In the genomic region with DNA sequence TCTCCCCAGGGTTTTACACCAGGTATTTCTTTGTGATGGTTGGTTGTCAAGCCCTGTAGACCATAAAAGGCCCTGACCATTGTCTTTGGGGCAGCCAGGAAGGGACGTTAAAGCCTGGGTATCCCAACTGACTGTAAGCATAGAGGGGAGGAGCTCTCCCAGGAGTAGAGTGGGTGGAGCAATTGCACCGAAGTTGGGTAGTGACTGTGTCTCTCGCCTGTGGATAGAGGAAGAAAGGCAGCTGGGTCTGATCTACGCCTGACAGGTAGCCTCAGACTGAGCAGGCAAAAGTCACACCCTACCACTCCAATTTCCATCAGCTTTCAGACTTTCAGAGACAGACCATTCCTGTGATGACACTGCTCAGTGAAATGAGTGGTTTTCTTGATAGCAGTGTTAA, we compare ENCODE assay signal across 22 cellular contexts.
DNase-seq lines count a peak whose midpoint lies in the region; ATAC-seq and TF ChIP-seq lines count a peak whose summit lies in the region.
"Had no signal": no experiment of that assay in that cellular context is flagged by ENCODE, and none has a peak within 500 bp of the region (broad histone marks: within the 10 kb centered on the region; RNA-seq: fewer than 3 reads in every experiment).

No MANE protein-coding gene starts in this region.

- H3K27me3 ChIP-seq in CD4-positive, CD25-positive, alpha-beta regulatory T cell (ENCODE audit: control insufficient read depth, insufficient read depth, low read length), result no peaks in the 10 kb centered on the region
- H3K27me3 ChIP-seq in H7 (ENCODE audit: control insufficient read depth, insufficient read depth, low read length), result no peaks in the 10 kb centered on the region
- H3K27me3 ChIP-seq in endodermal cell (ENCODE audit: control insufficient read depth, insufficient read depth, low read length, poor library complexity, severe bottlenecking), result no peaks in the 10 kb centered on the region
- H3K27me3 ChIP-seq: pancreas had no signal

- WGBS in endodermal cell (ENCODE audit: insufficient coverage in 1 of 2, insufficient read length in 1 of 2), 2 experiments, result 19% methylated on average over 3 of the region's 4 CpGs; no CpG with 5 or more reads in 1 of the 2 experiments

- peak overlapping the region in 2 of 3 donors; percentile 64 to 73 for H3K27ac Mint-ChIP-seq in CD4-positive, CD25-positive, alpha-beta regulatory T cell
- H3K27ac Mint-ChIP-seq in endodermal cell (peak overlapping the region; percentile 19), nephron progenitor cell (peak overlapping the region; percentile 11)

- peaks cover 17% of the 10 kb centered on the region for H3K36me3 Mint-ChIP-seq in CD4-positive, CD25-positive, alpha-beta regulatory T cell
- H3K36me3 Mint-ChIP-seq in endodermal cell (ENCODE audit: low read depth) (peaks cover 42% of the 10 kb centered on the region), nephron progenitor cell (ENCODE audit: low read depth) (peaks cover 43% of the 10 kb centered on the region)

- H3K9ac ChIP-seq in endodermal cell (ENCODE audit: extremely low read depth, low read length, poor library complexity, severe bottlenecking), result no peak overlapping the region
- H3K9ac ChIP-seq: GM23248, KMS-11 had no signal

- no peaks in the 10 kb centered on the region for H3K4me1 ChIP-seq in CD4-positive, CD25-positive, alpha-beta regulatory T cell (ENCODE audit: control insufficient read depth, insufficient read depth, low read length, poor library complexity, severe bottlenecking)
- H3K4me1 ChIP-seq in endodermal cell (ENCODE audit: control insufficient read depth, insufficient read depth, low read length), result peaks cover 8% of the 10 kb centered on the region

- no peaks in the 10 kb centered on the region for H3K27me3 Mint-ChIP-seq in CD4-positive, CD25-positive, alpha-beta regulatory T cell
- H3K27me3 Mint-ChIP-seq in endodermal cell (ENCODE audit: insufficient read depth) (no peaks in the 10 kb centered on the region), nephron progenitor cell (ENCODE audit: low read depth, poor library complexity) (no peaks in the 10 kb centered on the region)

- TF ChIP-seq CTCF in endodermal cell (conservative IDR thresholded peaks at IDR 0.05), result no peak
- TF ChIP-seq CTCF in nephron progenitor cell (IDR thresholded peaks at IDR 0.05), result no peak

- ATAC-seq in CD4-positive, CD25-positive, alpha-beta regulatory T cell (ENCODE audit: low read depth in 2 of 2), result no peak
- ATAC-seq in GM18502 (IDR thresholded peaks at IDR 0.05; ENCODE audit: poor library complexity, unreplicated experiment), result no peak
- no peak for ATAC-seq in HG03025 (IDR thresholded peaks at IDR 0.05; ENCODE audit: low FRiP score, unreplicated experiment)
- ATAC-seq: Panc1, pancreas had no signal

- no peak overlapping the region for H3K27ac ChIP-seq in CD4-positive, CD25-positive, alpha-beta regulatory T cell (ENCODE audit: insufficient read depth, low read length, poor library complexity, severe bottlenecking)
- H3K27ac ChIP-seq in endodermal cell (ENCODE audit: low read depth, low read length), result no peak overlapping the region
- H3K27ac ChIP-seq: GM23248, KMS-11, left ventricle myocardium inferior, pancreas, SK-N-MC, thoracic aorta had no signal

- H3K4me1 Mint-ChIP-seq in CD4-positive, CD25-positive, alpha-beta regulatory T cell, result peaks cover 11 to 36% (median 24%) of the 10 kb centered on the region in 4 donors
- H3K4me1 Mint-ChIP-seq in endodermal cell (peaks cover 37% of the 10 kb centered on the region), nephron progenitor cell (peaks cover 28% of the 10 kb centered on the region)

- H3K4me3 Mint-ChIP-seq in CD4-positive, CD25-positive, alpha-beta regulatory T cell, result no peak overlapping the region
- H3K4me3 Mint-ChIP-seq in endodermal cell, result no peak overlapping the region
- no peak overlapping the region for H3K4me3 Mint-ChIP-seq in nephron progenitor cell

- peaks cover 12% of the 10 kb centered on the region for H3K36me3 ChIP-seq in CD4-positive, CD25-positive, alpha-beta regulatory T cell (ENCODE audit: control insufficient read depth, insufficient read depth, low read length)
- H3K36me3 ChIP-seq in H7 (replicated peaks; ENCODE audit: control insufficient read depth, insufficient read depth, low read length), result peaks cover 2% of the 10 kb centered on the region
- H3K36me3 ChIP-seq in endodermal cell (ENCODE audit: control insufficient read depth, insufficient read depth, low read length), result peaks cover 66% of the 10 kb centered on the region
- H3K36me3 ChIP-seq: pancreas, thoracic aorta had no signal

- H3K9me3 Mint-ChIP-seq in CD4-positive, CD25-positive, alpha-beta regulatory T cell, result no peaks in the 10 kb centered on the region
- no peaks in the 10 kb centered on the region for H3K9me3 Mint-ChIP-seq in endodermal cell
- H3K9me3 Mint-ChIP-seq in nephron progenitor cell, result no peaks in the 10 kb centered on the region

- H3K9me3 ChIP-seq in CD4-positive, CD25-positive, alpha-beta regulatory T cell (ENCODE audit: control insufficient read depth in 2 of 2, low read length in 2 of 2), result no peaks in the 10 kb centered on the region
- H3K9me3 ChIP-seq in endodermal cell (ENCODE audit: control insufficient read depth, low read length), result no peaks in the 10 kb centered on the region
- H3K9me3 ChIP-seq: left ventricle myocardium inferior, pancreas, thoracic aorta had no signal

- H3K4me3 ChIP-seq in CD4-positive, CD25-positive, alpha-beta regulatory T cell (ENCODE audit: low read depth, low read length), result no peak overlapping the region
- no peak overlapping the region for H3K4me3 ChIP-seq in H7 (ENCODE audit: insufficient read depth, low read depth, low read length)
- no peak overlapping the region for H3K4me3 ChIP-seq in endodermal cell (ENCODE audit: low read length)
- H3K4me3 ChIP-seq: GM23248, left ventricle myocardium inferior, pancreas, SK-N-MC, thoracic aorta had no signal

- no peak for DNase-seq in CD4-positive, CD25-positive, alpha-beta regulatory T cell
- DNase-seq in H7 (peak; percentile 44), endodermal cell (peak; percentile 88), nephron progenitor cell (no peak), cerebellar nuclear complex (lab: John Stamatoyannopoulos, UW) (no peak)
- DNase-seq: activated CD4-positive, alpha-beta T cell treated with anti-CD3 and anti-CD28 coated beads for 4 hours; AML-193; amniotic stem cell; central memory CD4-positive, alpha-beta T cell; GF-D8; GM23248; hypothalamus; left ventricle myocardium inferior; NCI-H2081; NCI-H774; pancreas had no signal

Comparison
In these comparisons a context has a peak if more than half of its experiments do, and no peak if none do; other contexts are left out.
1. DNase-seq: peak in H7 (single experiment) and endodermal cell (single experiment); none in CD4-positive, CD25-positive, alpha-beta regulatory T cell (0 of 3), nephron progenitor cell (single experiment) and cerebellar nuclear complex (0 of 2).
2. H3K27ac Mint-ChIP-seq: peak in every context shown above with its lines; median percentile 68 in CD4-positive, CD25-positive, alpha-beta regulatory T cell; 19 in endodermal cell; 11 in nephron progenitor cell.